Comparison of ENCODE assay signal across 20 cellular contexts in the genomic region with DNA sequence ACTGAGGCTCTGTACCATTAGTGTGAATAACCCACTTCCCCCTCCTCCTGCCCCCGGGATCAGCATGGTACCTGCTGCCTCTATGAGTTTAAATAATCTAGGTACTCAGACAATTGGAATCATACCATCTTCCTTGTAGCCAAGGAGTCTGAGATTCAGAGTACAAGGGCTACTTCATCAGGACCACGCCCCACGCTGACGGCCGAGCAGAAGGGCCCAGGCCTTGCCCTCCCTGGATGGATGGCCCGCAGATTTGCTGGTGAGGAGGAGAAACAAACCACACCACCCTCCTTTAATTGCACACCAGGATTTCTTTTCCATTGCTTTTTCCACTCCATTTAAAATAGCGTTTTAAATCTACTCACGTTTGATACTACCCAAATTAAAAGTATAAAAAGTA.
"Had no signal": no experiment of that assay in that cellular context is flagged by ENCODE, and none has a peak within 500 bp of the region (broad histone marks: within the 10 kb centered on the region; RNA-seq: fewer than 3 reads in every experiment).

No MANE protein-coding gene starts in this region.

- H3K27me3 Mint-ChIP-seq: dendritic cell treated with granulocyte-macrophage colony-stimulating factor and Interleukin-4, amounts not matched to agents 40 ng/mL and 50 ng/mL, for 4 days had no signal

- H3K4me1 Mint-ChIP-seq: endodermal cell had no signal

- H3K4me3 Mint-ChIP-seq: dendritic cell treated with granulocyte-macrophage colony-stimulating factor and Interleukin-4, amounts not matched to agents 40 ng/mL and 50 ng/mL, for 4 days; effector memory CD8-positive, alpha-beta T cell; endodermal cell had no signal

- H3K27ac Mint-ChIP-seq: dendritic cell treated with granulocyte-macrophage colony-stimulating factor and Interleukin-4, amounts not matched to agents 40 ng/mL and 50 ng/mL, for 4 days; effector memory CD8-positive, alpha-beta T cell; endodermal cell had no signal

- H3K9me3 Mint-ChIP-seq: endodermal cell had no signal

- DNase-seq: colonic mucosa; cortex of kidney; dermis blood vessel endothelial cell; dorsolateral prefrontal cortex; effector CD4-positive, alpha-beta T cell; effector CD8-positive, alpha-beta T cell; effector memory CD4-positive, alpha-beta T cell; effector memory CD8-positive, alpha-beta T cell; endodermal cell; erythroblast; esophagus squamous epithelium; foreskin fibroblast; foreskin keratinocyte; foreskin melanocyte; gastrocnemius medialis; glutamatergic neuron; head of caudate nucleus; heart left ventricle; heart right ventricle had no signal
